ENCODE assay signal across 1 cellular context in genomic region chr5:60514152-60514551, GRCh38.
A peak's percentile ranks its signal among the peaks of the same experiment; 100 is the strongest.
TF ChIP-seq lines count a peak whose summit lies in the region.

No MANE protein-coding gene starts in this region.

TF ChIP-seq in GM12878, 131 proteins besides CTCF, POLR2A, EP300 and RAD21:
- TF ChIP-seq FOXM1 (IDR thresholded peaks at IDR 0.05; ENCODE audit: low read depth, low read length) (no peak), MTA3 (IDR thresholded peaks at IDR 0.05; ENCODE audit: borderline replicate concordance, low read length) (no peak), RUNX3 (IDR thresholded peaks at IDR 0.05; ENCODE audit: low read length) (peak; percentile 38; the same call in 1 of the 2 replicates), CBFB (IDR thresholded peaks at IDR 0.05; ENCODE audit: low read depth) (no peak), KAT2A (conservative IDR thresholded peaks at IDR 0.05; ENCODE audit: control insufficient read depth, low read depth, low read length) (no peak), SP1 (IDR thresholded peaks at IDR 0.05; ENCODE audit: low read depth, low read length) (no peak), BCLAF1 (IDR thresholded peaks at IDR 0.05) (no peak), ZBTB4 (CRISPR knock-in tag; IDR thresholded peaks at IDR 0.05) (no peak), FOXK2 (IDR thresholded peaks at IDR 0.05) (no peak), PML (IDR thresholded peaks at IDR 0.05; ENCODE audit: low read length) (no peak), RAD51 (IDR thresholded peaks at IDR 0.05) (no peak), NRF1 (conservative IDR thresholded peaks at IDR 0.05; ENCODE audit: low read depth, low read length) (no peak), ZBED1 (IDR thresholded peaks at IDR 0.05; ENCODE audit: borderline replicate concordance) (no peak), MLLT1 (IDR thresholded peaks at IDR 0.05) (no peak), ZNF24 (IDR thresholded peaks at IDR 0.05) (no peak), CBX5 (IDR thresholded peaks at IDR 0.05; ENCODE audit: low read depth) (0 out of 2 replicates have a peak, but pooled peaks have one; percentile 41), CREM (IDR thresholded peaks at IDR 0.05; ENCODE audit: low read depth) (no peak), IKZF2 (IDR thresholded peaks at IDR 0.05) (peak; percentile 13 to 25; a peak in 2 of 4 replicates)
TF ChIP-seq in GM12878: peak in this region for 3.
